ENCODE assay signal across 8 cellular contexts in genomic region chr3:61562042-61562809, GRCh38. TPM values are rescaled to one million over a fixed set of nuclear protein-coding genes. Genes with fewer than 3 reads are reported as not detected.
A peak's percentile ranks its signal among the peaks of the same experiment; 100 is the strongest.
DNase-seq lines count a peak whose midpoint lies in the region; ATAC-seq and TF ChIP-seq lines count a peak whose summit lies in the region.

No MANE protein-coding gene starts in this region.

- H3K4me1 ChIP-seq in NT2/D1 (ENCODE audit: insufficient read depth, insufficient read length) = no peaks in the 10 kb centered on the region
- no peaks in the 10 kb centered on the region for H3K4me1 ChIP-seq in naive thymus-derived CD4-positive, alpha-beta T cell (ENCODE audit: control insufficient read depth in 2 of 2, insufficient read depth in 2 of 2, low read length in 2 of 2)

- POLR2A ChIA-PET in GM10248 (lab: Yijun Ruan, JAX) = no interaction called here
- POLR2A ChIA-PET in naive thymus-derived CD4-positive, alpha-beta T cell (lab: Charles Lee) = no interaction called here

- no peak for ATAC-seq in naive thymus-derived CD4-positive, alpha-beta T cell
- ATAC-seq in GM21717 (IDR thresholded peaks at IDR 0.05; ENCODE audit: unreplicated experiment) (no peak), HG03469 (IDR thresholded peaks at IDR 0.05; ENCODE audit: unreplicated experiment) (no peak)

- CTCF ChIA-PET in GM10248 (lab: Yijun Ruan, JAX) = no interaction called here
- CTCF ChIA-PET in naive thymus-derived CD4-positive, alpha-beta T cell (lab: Charles Lee) = no interaction called here

- H3K36me3 Mint-ChIP-seq in endothelial cell (ENCODE audit: low read depth, unreplicated experiment) = no peaks in the 10 kb centered on the region
- H3K36me3 Mint-ChIP-seq in naive thymus-derived CD4-positive, alpha-beta T cell = no peaks in the 10 kb centered on the region

- H3K9me3 ChIP-seq in NT2/D1 (ENCODE audit: insufficient read depth, low read length) = no peaks in the 10 kb centered on the region
- H3K9me3 ChIP-seq in naive thymus-derived CD4-positive, alpha-beta T cell (ENCODE audit: control insufficient read depth in 2 of 3, low read length in 3 of 3) = no peaks in the 10 kb centered on the region

- H3K36me3 ChIP-seq in NT2/D1 (ENCODE audit: insufficient read depth, insufficient read length, low read length) = peaks cover 11% of the 10 kb centered on the region
- H3K36me3 ChIP-seq in naive thymus-derived CD4-positive, alpha-beta T cell (ENCODE audit: control insufficient read depth in 2 of 3, insufficient read depth in 3 of 3, low read length in 3 of 3) = no peaks in the 10 kb centered on the region

- H3K4me1 Mint-ChIP-seq in endothelial cell (ENCODE audit: unreplicated experiment) = peaks cover 20% of the 10 kb centered on the region
- peaks cover 0 to 25% (median 15%) of the 10 kb centered on the region in 7 donors for H3K4me1 Mint-ChIP-seq in naive thymus-derived CD4-positive, alpha-beta T cell

- H3K9me3 Mint-ChIP-seq in endothelial cell (ENCODE audit: unreplicated experiment) = no peaks in the 10 kb centered on the region
- peaks cover 0 to 10% (median 5%) of the 10 kb centered on the region in 11 donors for H3K9me3 Mint-ChIP-seq in naive thymus-derived CD4-positive, alpha-beta T cell

- no peak overlapping the region for H3K27ac Mint-ChIP-seq in endothelial cell (ENCODE audit: unreplicated experiment)
- no peak overlapping the region for H3K27ac Mint-ChIP-seq in naive thymus-derived CD4-positive, alpha-beta T cell

- peak; percentile 38 for DNase-seq in GM10248 (ENCODE audit: extremely low spot score)
- DNase-seq in NT2/D1 (ENCODE audit: low read depth, low spot score) = no peak
- DNase-seq in endothelial cell (ENCODE audit: low spot score) = peak; percentile 49
- peak in 1 of 9 donors; percentile 27 for DNase-seq in naive thymus-derived CD4-positive, alpha-beta T cell
- DNase-seq in NCI-H510A treated with DMSO at 0.1 percent for 48 hours (lab: John Stamatoyannopoulos, UW) = no peak
- DNase-seq in stimulated activated CD4-positive, alpha-beta T cell treated with anti-CD3 and anti-CD28 coated beads, Interleukin-4, amount 100 ng/mL, for 4 hours = no peak

- TF ChIP-seq CTCF in GM10248 (IDR thresholded peaks at IDR 0.05; ENCODE audit: control extremely low read depth, extremely low read depth, low read depth, missing control alignments) = no peak
- TF ChIP-seq CTCF in endothelial cell (IDR thresholded peaks at IDR 0.05; ENCODE audit: unreplicated experiment) = no peak

- H3K27me3 Mint-ChIP-seq in endothelial cell (ENCODE audit: unreplicated experiment) = peaks cover 10% of the 10 kb centered on the region
- peaks cover 63 to 78% (median 72%) of the 10 kb centered on the region in 5 donors for H3K27me3 Mint-ChIP-seq in naive thymus-derived CD4-positive, alpha-beta T cell

- H3K27ac ChIP-seq in naive thymus-derived CD4-positive, alpha-beta T cell (ENCODE audit: low read depth, low read length) = no peak overlapping the region

- H3K4me3 ChIP-seq in NT2/D1 (ENCODE audit: insufficient read length, low read depth) = peak overlapping the region; percentile 93
- H3K4me3 ChIP-seq in naive thymus-derived CD4-positive, alpha-beta T cell (ENCODE audit: low read length) = no peak overlapping the region

- H3K27me3 ChIP-seq in NT2/D1 (ENCODE audit: insufficient read depth, insufficient read length) = peaks cover 26% of the 10 kb centered on the region
- H3K27me3 ChIP-seq in naive thymus-derived CD4-positive, alpha-beta T cell (ENCODE audit: control insufficient read depth in 2 of 2, insufficient read depth in 2 of 2, low read length in 2 of 2) = peaks cover 0 to 3% of the 10 kb centered on the region in 2 donors

- H3K4me3 Mint-ChIP-seq in endothelial cell (ENCODE audit: unreplicated experiment) = peak overlapping the region; percentile 99
- H3K4me3 Mint-ChIP-seq in naive thymus-derived CD4-positive, alpha-beta T cell = peak overlapping the region in 7 of 10 donors; percentile 21 to 81 (median 34)

- peak overlapping the region; percentile 96 for H3K9ac ChIP-seq in NT2/D1 (ENCODE audit: insufficient read length, low read depth)

- intact Hi-C loops in naive thymus-derived CD4-positive, alpha-beta T cell (cut with micrococcal nuclease) = no loop called here

RNA-seq across cellular contexts. Expression of gene PTPRG, which starts 0.9 kb away (rescaled TPM):
- total RNA-seq in endothelial cell (ENCODE audit: unreplicated experiment) = 80.7 TPM
- 1 to 10 TPM in 1 of 5 experiments, under 1 TPM in 1, not detected in 3; 0.17 to 1.7 TPM for total RNA-seq in naive thymus-derived CD4-positive, alpha-beta T cell
- not detected for polyA plus RNA-seq in naive thymus-derived CD4-positive, alpha-beta T cell

Comparison
In these comparisons a context has a peak if more than half of its experiments do, and no peak if none do; other contexts are left out.
1. DNase-seq: peak in GM10248 (single experiment) and endothelial cell (single experiment); none in NT2/D1 (single experiment), NCI-H510A treated with DMSO at 0.1 percent for 48 hours (single experiment) and stimulated activated CD4-positive, alpha-beta T cell treated with anti-CD3 and anti-CD28 coated beads, Interleukin-4, amount 100 ng/mL, for 4 hours (0 of 2).
2. RNA of gene PTPRG, which starts 0.9 kb away (total RNA-seq): 80.7 TPM in endothelial cell (single experiment); 0.17 to 1.7 TPM in naive thymus-derived CD4-positive, alpha-beta T cell; every median in the first group is over 10 times any median in the second.